Comparison of ENCODE assay signal across 38 cellular contexts in the genomic region with DNA sequence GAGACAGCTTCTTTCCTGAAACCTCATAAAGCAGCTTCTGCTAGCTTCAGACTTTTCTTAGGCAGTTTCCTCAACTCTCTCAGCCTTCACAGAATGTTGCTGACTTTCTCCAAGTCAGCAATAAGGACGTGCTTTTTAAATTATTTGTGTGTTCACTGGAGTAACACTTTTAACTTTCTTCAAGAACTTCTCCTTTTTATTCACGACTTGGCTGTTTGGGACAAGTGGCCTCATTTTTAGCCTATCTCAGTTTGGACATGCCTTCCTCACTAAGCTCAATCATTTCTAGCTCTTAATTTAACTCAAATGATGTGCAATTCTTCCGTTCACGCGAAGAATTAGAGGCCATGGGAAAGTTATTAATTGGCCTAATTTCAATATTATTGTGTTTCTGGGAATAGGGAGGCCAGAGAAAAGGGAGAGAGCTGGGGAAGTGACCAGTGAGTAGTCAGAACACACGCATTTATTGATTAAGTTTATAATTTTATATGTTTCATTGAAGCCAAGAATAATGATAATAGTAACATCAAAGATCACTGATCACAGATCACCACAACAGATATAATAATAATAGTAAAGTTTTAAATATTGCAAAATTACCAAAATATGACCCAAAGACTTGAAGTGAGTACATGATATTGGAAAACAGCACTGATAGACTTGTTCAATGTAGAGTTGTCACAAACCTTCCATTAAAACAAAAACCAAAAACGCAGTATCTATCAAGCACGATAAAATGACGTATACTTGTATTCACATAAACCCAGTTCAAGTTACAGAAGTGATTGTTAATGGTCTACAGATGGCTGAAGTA. TPM values are rescaled to one million over a fixed set of nuclear protein-coding genes. Genes with fewer than 3 reads are reported as not detected.
"Had no signal": no experiment of that assay in that cellular context is flagged by ENCODE, and none has a peak within 500 bp of the region (broad histone marks: within the 10 kb centered on the region; RNA-seq: fewer than 3 reads in every experiment).

No MANE protein-coding gene starts in this region.

- H3K9me3 Mint-ChIP-seq: activated CD4-positive, alpha-beta T cell treated with anti-CD3 and anti-CD28 coated beads, Interleukin-2, amount 10 ng/mL, durations not matched to agents 7 days and 5 days; activated naive CD4-positive, alpha-beta T cell treated with anti-CD3 and anti-CD28 coated beads, Interleukin-2, amount 50 U/mL, for 24 hours; activated naive CD8-positive, alpha-beta T cell treated with anti-CD3 and anti-CD28 coated beads, Interleukin-2, amount 10 ng/mL, durations not matched to agents 7 days and 5 days; activated naive CD8-positive, alpha-beta T cell treated with anti-CD3 and anti-CD28 coated beads, Interleukin-2, amount 50 U/mL, for 24 hours; T-helper 1 cell treated with Interleukin-12 subunit alpha and Interleukin-12 subunit beta and Interleukin-4 antibody, amounts not matched to agents 30 μg/mL and 1 μg/mL, for 36 hours; WTC11 had no signal

- H3K27ac ChIP-seq: ascending aorta, brain microvascular endothelial cell, breast epithelium, WERI-Rb-1 had no signal

- H3K4me3 Mint-ChIP-seq: activated CD4-positive, alpha-beta memory T cell treated with anti-CD3 and anti-CD28 coated beads, Interleukin-2, amount 10 ng/mL, durations not matched to agents 7 days and 5 days; activated CD4-positive, alpha-beta T cell treated with anti-CD3 and anti-CD28 coated beads for 36 hours; activated CD4-positive, alpha-beta T cell treated with anti-CD3 and anti-CD28 coated beads, Interleukin-2, amount 10 ng/mL, durations not matched to agents 7 days and 5 days; activated CD8-positive, alpha-beta memory T cell treated with anti-CD3 and anti-CD28 coated beads, Interleukin-2, amount 10 ng/mL, durations not matched to agents 7 days and 5 days; activated CD8-positive, alpha-beta T cell treated with anti-CD3 and anti-CD28 coated beads, Interleukin-2, amount 10 ng/mL, durations not matched to agents 7 days and 5 days; activated naive CD4-positive, alpha-beta T cell treated with anti-CD3 and anti-CD28 coated beads, Interleukin-2, amount 10 ng/mL, durations not matched to agents 7 days and 5 days; activated naive CD4-positive, alpha-beta T cell treated with anti-CD3 and anti-CD28 coated beads, Interleukin-2, amount 50 U/mL, for 24 hours; activated naive CD8-positive, alpha-beta T cell; activated naive CD8-positive, alpha-beta T cell treated with anti-CD3 and anti-CD28 coated beads, Interleukin-2, amount 10 ng/mL, durations not matched to agents 7 days and 5 days; activated naive CD8-positive, alpha-beta T cell treated with anti-CD3 and anti-CD28 coated beads, Interleukin-2, amount 50 U/mL, for 24 hours; activated T-cell treated with anti-CD3 and anti-CD28 coated beads, Interleukin-2, amount 50 U/mL, for 24 hours; T-helper 1 cell treated with Interleukin-12 subunit alpha and Interleukin-12 subunit beta and Interleukin-4 antibody, amounts not matched to agents 30 μg/mL and 1 μg/mL, for 36 hours; T-helper 2 cell treated with Interferon-gamma antibody and Interleukin-4, amounts not matched to agents 5 μg/mL and 100 μg/mL, for 36 hours; WTC11 had no signal

- H3K4me1 Mint-ChIP-seq: activated CD4-positive, alpha-beta memory T cell treated with anti-CD3 and anti-CD28 coated beads, Interleukin-2, amount 10 ng/mL, durations not matched to agents 7 days and 5 days; activated CD4-positive, alpha-beta T cell treated with anti-CD3 and anti-CD28 coated beads for 36 hours; activated CD4-positive, alpha-beta T cell treated with anti-CD3 and anti-CD28 coated beads, Interleukin-2, amount 10 ng/mL, durations not matched to agents 7 days and 5 days; activated CD8-positive, alpha-beta memory T cell treated with anti-CD3 and anti-CD28 coated beads, Interleukin-2, amount 10 ng/mL, durations not matched to agents 7 days and 5 days; activated naive CD4-positive, alpha-beta T cell treated with anti-CD3 and anti-CD28 coated beads, Interleukin-2, amount 10 ng/mL, durations not matched to agents 7 days and 5 days; activated naive CD4-positive, alpha-beta T cell treated with anti-CD3 and anti-CD28 coated beads, Interleukin-2, amount 50 U/mL, for 24 hours; activated naive CD8-positive, alpha-beta T cell treated with anti-CD3 and anti-CD28 coated beads, Interleukin-2, amount 10 ng/mL, durations not matched to agents 7 days and 5 days; activated naive CD8-positive, alpha-beta T cell treated with anti-CD3 and anti-CD28 coated beads, Interleukin-2, amount 50 U/mL, for 24 hours; WTC11 had no signal

- DNase-seq: activated CD4-positive, alpha-beta memory T cell treated with anti-CD3 and anti-CD28 coated beads, Interleukin-2, amount 10 ng/mL, durations not matched to agents 7 days and 5 days; activated CD4-positive, alpha-beta T cell treated with anti-CD3 and anti-CD28 coated beads for 1 hour; activated CD4-positive, alpha-beta T cell treated with anti-CD3 and anti-CD28 coated beads for 36 hours; activated CD4-positive, alpha-beta T cell treated with anti-CD3 and anti-CD28 coated beads for 48 hours; activated CD4-positive, alpha-beta T cell treated with anti-CD3 and anti-CD28 coated beads, Interleukin-2, amount 10 ng/mL, durations not matched to agents 7 days and 5 days; activated CD4-positive, alpha-beta T cell treated with anti-CD3 and anti-CD28 coated beads, Interleukin-2, amount 50 U/mL, for 48 hours; activated CD4-positive, CD25-positive, alpha-beta regulatory T cell; activated CD8-positive, alpha-beta memory T cell treated with anti-CD3 and anti-CD28 coated beads for 24 hours; activated CD8-positive, alpha-beta memory T cell treated with anti-CD3 and anti-CD28 coated beads, Interleukin-2, amount 10 ng/mL, durations not matched to agents 7 days and 5 days; activated CD8-positive, alpha-beta memory T cell treated with anti-CD3 and anti-CD28 coated beads, Interleukin-2, amount 50 U/mL, for 48 hours; activated CD8-positive, alpha-beta T cell treated with anti-CD3 and anti-CD28 coated beads, Interleukin-2, amount 10 ng/mL, durations not matched to agents 7 days and 5 days; activated effector memory CD4-positive, alpha-beta T cell treated with Interleukin-2 at 50 U/mL for 16 hours; activated gamma-delta T cell; activated naive CD4-positive, alpha-beta T cell treated with anti-CD3 and anti-CD28 coated beads, Interleukin-2, amount 10 ng/mL, durations not matched to agents 7 days and 5 days; activated naive CD4-positive, alpha-beta T cell treated with Interleukin-2 at 50 U/mL for 16 hours; activated naive CD8-positive, alpha-beta T cell treated with anti-CD3 and anti-CD28 coated beads, Interleukin-2, amount 10 ng/mL, durations not matched to agents 7 days and 5 days; activated naive CD8-positive, alpha-beta T cell treated with anti-CD3 and anti-CD28 coated beads, Interleukin-2, amount 50 U/mL, for 24 hours; activated T-cell treated with anti-CD3 and anti-CD28 coated beads, Interleukin-2, amount 50 U/mL, for 24 hours; activated T-cell treated with anti-CD3 and anti-CD28 coated beads, Interleukin-2, amount 50 U/mL, for 48 hours; amygdala; anterior cingulate cortex; brain microvascular endothelial cell; central memory CD4-positive, alpha-beta T cell; T-helper 1 cell; T-helper 2 cell; T-helper 9 cell; WERI-Rb-1 had no signal

- H3K9me3 ChIP-seq: ascending aorta, breast epithelium had no signal

- H3K27me3 ChIP-seq: ascending aorta, brain microvascular endothelial cell, breast epithelium had no signal

- H3K4me1 ChIP-seq: ascending aorta, breast epithelium had no signal

- ATAC-seq: activated CD4-positive, alpha-beta T cell treated with anti-CD3 and anti-CD28 coated beads for 36 hours; activated CD4-positive, CD25-positive, alpha-beta regulatory T cell treated with anti-CD3 and anti-CD28 coated beads, Interleukin-2, amount 50 U/mL, for 24 hours; activated CD8-positive, alpha-beta memory T cell treated with anti-CD3 and anti-CD28 coated beads, Interleukin-2, amount 10 ng/mL, durations not matched to agents 7 days and 5 days; activated CD8-positive, alpha-beta T cell treated with anti-CD3 and anti-CD28 coated beads, Interleukin-2, amount 10 ng/mL, durations not matched to agents 7 days and 5 days; activated naive CD8-positive, alpha-beta T cell treated with anti-CD3 and anti-CD28 coated beads, Interleukin-2, amount 50 U/mL, for 24 hours; WTC11 had no signal

- H3K36me3 Mint-ChIP-seq: activated CD8-positive, alpha-beta memory T cell treated with anti-CD3 and anti-CD28 coated beads, Interleukin-2, amount 10 ng/mL, durations not matched to agents 7 days and 5 days; activated naive CD4-positive, alpha-beta T cell treated with anti-CD3 and anti-CD28 coated beads, Interleukin-2, amount 10 ng/mL, durations not matched to agents 7 days and 5 days; activated naive CD4-positive, alpha-beta T cell treated with anti-CD3 and anti-CD28 coated beads, Interleukin-2, amount 50 U/mL, for 24 hours; activated naive CD8-positive, alpha-beta T cell; activated naive CD8-positive, alpha-beta T cell treated with anti-CD3 and anti-CD28 coated beads, Interleukin-2, amount 10 ng/mL, durations not matched to agents 7 days and 5 days; WTC11 had no signal

- H3K36me3 ChIP-seq: ascending aorta, brain microvascular endothelial cell, breast epithelium, WERI-Rb-1 had no signal

- H3K27ac Mint-ChIP-seq: activated CD4-positive, alpha-beta memory T cell treated with anti-CD3 and anti-CD28 coated beads, Interleukin-2, amount 10 ng/mL, durations not matched to agents 7 days and 5 days; activated CD4-positive, alpha-beta T cell treated with anti-CD3 and anti-CD28 coated beads for 36 hours; activated CD4-positive, alpha-beta T cell treated with anti-CD3 and anti-CD28 coated beads, Interleukin-2, amount 10 ng/mL, durations not matched to agents 7 days and 5 days; activated CD8-positive, alpha-beta memory T cell treated with anti-CD3 and anti-CD28 coated beads, Interleukin-2, amount 10 ng/mL, durations not matched to agents 7 days and 5 days; activated CD8-positive, alpha-beta T cell treated with anti-CD3 and anti-CD28 coated beads, Interleukin-2, amount 10 ng/mL, durations not matched to agents 7 days and 5 days; activated naive CD4-positive, alpha-beta T cell treated with anti-CD3 and anti-CD28 coated beads, Interleukin-2, amount 10 ng/mL, durations not matched to agents 7 days and 5 days; activated naive CD4-positive, alpha-beta T cell treated with anti-CD3 and anti-CD28 coated beads, Interleukin-2, amount 50 U/mL, for 24 hours; activated naive CD8-positive, alpha-beta T cell; activated naive CD8-positive, alpha-beta T cell treated with anti-CD3 and anti-CD28 coated beads, Interleukin-2, amount 10 ng/mL, durations not matched to agents 7 days and 5 days; activated naive CD8-positive, alpha-beta T cell treated with anti-CD3 and anti-CD28 coated beads, Interleukin-2, amount 50 U/mL, for 24 hours; activated T-cell treated with anti-CD3 and anti-CD28 coated beads, Interleukin-2, amount 50 U/mL, for 24 hours; activated T-helper 2 cell treated with anti-CD3 and anti-CD28 coated beads, Interferon-gamma antibody, Interleukin-2, Interleukin-4, amounts not matched to agents 10 μg/mL and 5 μg/mL and 100 μg/mL, durations not matched to agents 14 hours and 24 hours and 36 hours; T-helper 1 cell treated with Interleukin-12 subunit alpha and Interleukin-12 subunit beta and Interleukin-4 antibody, amounts not matched to agents 30 μg/mL and 1 μg/mL, for 36 hours; T-helper 2 cell treated with Interferon-gamma antibody and Interleukin-4, amounts not matched to agents 5 μg/mL and 100 μg/mL, for 36 hours; WTC11 had no signal

- H3K27me3 Mint-ChIP-seq: activated CD4-positive, alpha-beta memory T cell treated with anti-CD3 and anti-CD28 coated beads, Interleukin-2, amount 10 ng/mL, durations not matched to agents 7 days and 5 days; activated CD4-positive, alpha-beta T cell treated with anti-CD3 and anti-CD28 coated beads for 36 hours; activated CD4-positive, alpha-beta T cell treated with anti-CD3 and anti-CD28 coated beads, Interleukin-2, amount 10 ng/mL, durations not matched to agents 7 days and 5 days; activated CD8-positive, alpha-beta memory T cell treated with anti-CD3 and anti-CD28 coated beads, Interleukin-2, amount 10 ng/mL, durations not matched to agents 7 days and 5 days; activated naive CD4-positive, alpha-beta T cell treated with anti-CD3 and anti-CD28 coated beads, Interleukin-2, amount 10 ng/mL, durations not matched to agents 7 days and 5 days; activated naive CD4-positive, alpha-beta T cell treated with anti-CD3 and anti-CD28 coated beads, Interleukin-2, amount 50 U/mL, for 24 hours; activated naive CD8-positive, alpha-beta T cell; activated naive CD8-positive, alpha-beta T cell treated with anti-CD3 and anti-CD28 coated beads, Interleukin-2, amount 10 ng/mL, durations not matched to agents 7 days and 5 days; activated naive CD8-positive, alpha-beta T cell treated with anti-CD3 and anti-CD28 coated beads, Interleukin-2, amount 50 U/mL, for 24 hours; activated T-cell treated with anti-CD3 and anti-CD28 coated beads, Interleukin-2, amount 50 U/mL, for 24 hours had no signal

- H3K4me3 ChIP-seq: ascending aorta, breast epithelium had no signal

RNA-seq across cellular contexts. Expression of gene REG1A, which starts 4.8 kb away (rescaled TPM):
- total RNA-seq: activated CD4-positive, alpha-beta memory T cell treated with anti-CD3 and anti-CD28 coated beads, Interleukin-2, amount 10 ng/mL, durations not matched to agents 7 days and 5 days; activated CD4-positive, alpha-beta T cell treated with anti-CD3 and anti-CD28 coated beads for 36 hours; activated CD4-positive, alpha-beta T cell treated with anti-CD3 and anti-CD28 coated beads, Interleukin-2, amount 10 ng/mL, durations not matched to agents 7 days and 5 days; activated CD8-positive, alpha-beta memory T cell treated with anti-CD3 and anti-CD28 coated beads, Interleukin-2, amount 10 ng/mL, durations not matched to agents 7 days and 5 days; activated CD8-positive, alpha-beta T cell treated with anti-CD3 and anti-CD28 coated beads, Interleukin-2, amount 10 ng/mL, durations not matched to agents 7 days and 5 days; activated naive CD8-positive, alpha-beta T cell treated with anti-CD3 and anti-CD28 coated beads, Interleukin-2, amount 10 ng/mL, durations not matched to agents 7 days and 5 days; activated T-helper 2 cell treated with anti-CD3 and anti-CD28 coated beads, Interferon-gamma antibody, Interleukin-2, Interleukin-4, amounts not matched to agents 10 μg/mL and 5 μg/mL and 100 μg/mL, durations not matched to agents 14 hours and 24 hours and 36 hours; breast epithelium; cardiac septum had no signal

RNA-seq across cellular contexts. Expression of gene REG3A, which starts 34.4 kb away (rescaled TPM):
- total RNA-seq: activated CD4-positive, alpha-beta memory T cell treated with anti-CD3 and anti-CD28 coated beads, Interleukin-2, amount 10 ng/mL, durations not matched to agents 7 days and 5 days; activated CD4-positive, alpha-beta T cell treated with anti-CD3 and anti-CD28 coated beads for 36 hours; activated CD4-positive, alpha-beta T cell treated with anti-CD3 and anti-CD28 coated beads, Interleukin-2, amount 10 ng/mL, durations not matched to agents 7 days and 5 days; activated CD8-positive, alpha-beta memory T cell treated with anti-CD3 and anti-CD28 coated beads, Interleukin-2, amount 10 ng/mL, durations not matched to agents 7 days and 5 days; activated CD8-positive, alpha-beta T cell treated with anti-CD3 and anti-CD28 coated beads, Interleukin-2, amount 10 ng/mL, durations not matched to agents 7 days and 5 days; activated naive CD8-positive, alpha-beta T cell treated with anti-CD3 and anti-CD28 coated beads, Interleukin-2, amount 10 ng/mL, durations not matched to agents 7 days and 5 days; activated T-helper 2 cell treated with anti-CD3 and anti-CD28 coated beads, Interferon-gamma antibody, Interleukin-2, Interleukin-4, amounts not matched to agents 10 μg/mL and 5 μg/mL and 100 μg/mL, durations not matched to agents 14 hours and 24 hours and 36 hours; ascending aorta; breast epithelium; cardiac septum; WTC11 had no signal

RNA-seq across cellular contexts. Expression of gene REG1B, which starts 37.3 kb away (rescaled TPM):
- total RNA-seq: activated CD4-positive, alpha-beta memory T cell treated with anti-CD3 and anti-CD28 coated beads, Interleukin-2, amount 10 ng/mL, durations not matched to agents 7 days and 5 days; activated CD4-positive, alpha-beta T cell treated with anti-CD3 and anti-CD28 coated beads for 36 hours; activated CD4-positive, alpha-beta T cell treated with anti-CD3 and anti-CD28 coated beads, Interleukin-2, amount 10 ng/mL, durations not matched to agents 7 days and 5 days; activated CD8-positive, alpha-beta memory T cell treated with anti-CD3 and anti-CD28 coated beads, Interleukin-2, amount 10 ng/mL, durations not matched to agents 7 days and 5 days; activated CD8-positive, alpha-beta T cell treated with anti-CD3 and anti-CD28 coated beads, Interleukin-2, amount 10 ng/mL, durations not matched to agents 7 days and 5 days; activated naive CD8-positive, alpha-beta T cell treated with anti-CD3 and anti-CD28 coated beads, Interleukin-2, amount 10 ng/mL, durations not matched to agents 7 days and 5 days; activated T-helper 2 cell treated with anti-CD3 and anti-CD28 coated beads, Interferon-gamma antibody, Interleukin-2, Interleukin-4, amounts not matched to agents 10 μg/mL and 5 μg/mL and 100 μg/mL, durations not matched to agents 14 hours and 24 hours and 36 hours; ascending aorta; breast epithelium; cardiac septum; cerebellum had no signal
